Comparison of ENCODE assay signal across 33 cellular contexts in genomic region chrX:38236901-38237615, GRCh38. TPM values are rescaled to one million over a fixed set of nuclear protein-coding genes. Genes with fewer than 3 reads are reported as not detected.
"Had no signal": no experiment of that assay in that cellular context is flagged by ENCODE, and none has a peak within 500 bp of the region (broad histone marks: within the 10 kb centered on the region; RNA-seq: fewer than 3 reads in every experiment).

No MANE protein-coding gene starts in this region.

- H3K9me3 ChIP-seq: body of pancreas, esophagus muscularis mucosa, gastroesophageal sphincter, mucosa of descending colon, neutrophil, ovary, stomach, thyroid gland, upper lobe of right lung had no signal

- H3K27me3 ChIP-seq: body of pancreas, esophagus muscularis mucosa, gastroesophageal sphincter, hepatocyte, neutrophil, ovary, stomach, thyroid gland, upper lobe of right lung had no signal

- H2AFZ ChIP-seq: hepatocyte had no signal

- H3K4me3 Mint-ChIP-seq: activated B cell treated with CpG ODN at 0.5 μM for 24 hours; activated CD8-positive, alpha-beta T cell treated with anti-CD3 and anti-CD28 coated beads for 36 hours; activated naive CD4-positive, alpha-beta T cell treated with anti-CD3 and anti-CD28 coated beads, Interleukin-2, amount 50 U/mL, for 24 hours; activated naive CD8-positive, alpha-beta T cell treated with anti-CD3 and anti-CD28 coated beads, Interleukin-2, amount 50 U/mL, for 24 hours; activated T-cell treated with anti-CD3 and anti-CD28 coated beads, Interleukin-2, amount 50 U/mL, for 4 hours; naive B cell; nephron progenitor cell; stimulated activated effector memory CD8-positive, alpha-beta T cell treated with anti-CD3 and anti-CD28 coated beads, Interleukin-12 subunit alpha, Interleukin-12 subunit beta, amount 100 ng/mL, for 72 hours; T-helper 2 cell treated with Interferon-gamma antibody and Interleukin-4, amounts not matched to agents 5 μg/mL and 100 μg/mL, for 36 hours had no signal

- ATAC-seq: activated CD8-positive, alpha-beta T cell treated with anti-CD3 and anti-CD28 coated beads for 36 hours; activated naive CD8-positive, alpha-beta T cell treated with anti-CD3 and anti-CD28 coated beads, Interleukin-2, amount 50 U/mL, for 24 hours; activated T-cell treated with anti-CD3 and anti-CD28 coated beads, Interleukin-2, amount 50 U/mL, for 4 hours; body of pancreas; gastroesophageal sphincter; left cardiac atrium; left ventricle myocardium superior; mucosa of descending colon; sciatic nerve; stimulated activated effector memory CD8-positive, alpha-beta T cell treated with anti-CD3 and anti-CD28 coated beads, Interleukin-12 subunit alpha, Interleukin-12 subunit beta, amount 100 ng/mL, for 72 hours; upper lobe of right lung had no signal

- H3K4me1 Mint-ChIP-seq: activated B cell treated with CpG ODN at 0.5 μM for 24 hours; activated naive CD4-positive, alpha-beta T cell treated with anti-CD3 and anti-CD28 coated beads, Interleukin-2, amount 50 U/mL, for 24 hours; activated naive CD8-positive, alpha-beta T cell treated with anti-CD3 and anti-CD28 coated beads, Interleukin-2, amount 50 U/mL, for 24 hours; naive B cell had no signal

- H3K79me2 ChIP-seq: hepatocyte had no signal

- FAIRE-seq: colon, keratinocyte, small intestine had no signal

- H3K4me3 ChIP-seq: body of pancreas, esophagus muscularis mucosa, gastroesophageal sphincter, hepatocyte, mucosa of descending colon, ovary, stomach, thyroid gland, upper lobe of right lung had no signal

- H3K9me3 Mint-ChIP-seq: activated B cell treated with CpG ODN at 0.5 μM for 24 hours; activated CD8-positive, alpha-beta T cell treated with anti-CD3 and anti-CD28 coated beads for 36 hours; activated naive CD4-positive, alpha-beta T cell treated with anti-CD3 and anti-CD28 coated beads, Interleukin-2, amount 50 U/mL, for 24 hours; activated naive CD8-positive, alpha-beta T cell treated with anti-CD3 and anti-CD28 coated beads, Interleukin-2, amount 50 U/mL, for 24 hours; activated T-cell treated with anti-CD3 and anti-CD28 coated beads, Interleukin-2, amount 50 U/mL, for 4 hours; activated T-helper 2 cell treated with anti-CD3 and anti-CD28 coated beads, Interferon-gamma antibody, Interleukin-2, Interleukin-4, amounts not matched to agents 10 μg/mL and 5 μg/mL and 100 μg/mL, durations not matched to agents 14 hours and 24 hours and 36 hours; naive B cell; stimulated activated effector memory CD8-positive, alpha-beta T cell treated with anti-CD3 and anti-CD28 coated beads, Interleukin-12 subunit alpha, Interleukin-12 subunit beta, amount 100 ng/mL, for 72 hours; T-helper 2 cell treated with Interferon-gamma antibody and Interleukin-4, amounts not matched to agents 5 μg/mL and 100 μg/mL, for 36 hours had no signal

- H3K27me3 Mint-ChIP-seq: activated naive CD8-positive, alpha-beta T cell treated with anti-CD3 and anti-CD28 coated beads, Interleukin-2, amount 50 U/mL, for 24 hours; progenitor cell of endocrine pancreas had no signal

- H3K27ac ChIP-seq: body of pancreas, esophagus muscularis mucosa, gastroesophageal sphincter, hepatocyte, neutrophil, ovary, stomach, thyroid gland, upper lobe of right lung had no signal

- H3K36me3 Mint-ChIP-seq: activated naive CD4-positive, alpha-beta T cell treated with anti-CD3 and anti-CD28 coated beads, Interleukin-2, amount 50 U/mL, for 24 hours; naive B cell; stimulated activated effector memory CD8-positive, alpha-beta T cell treated with anti-CD3 and anti-CD28 coated beads, Interleukin-12 subunit alpha, Interleukin-12 subunit beta, amount 100 ng/mL, for 72 hours had no signal

- DNase-seq: activated B cell treated with CpG ODN at 0.5 μM for 24 hours; activated CD4-positive, alpha-beta T cell treated with anti-CD3 and anti-CD28 coated beads, Interleukin-2, amount 50 U/mL, for 1 hour; activated CD8-positive, alpha-beta T cell treated with anti-CD3 and anti-CD28 coated beads for 36 hours; activated naive CD8-positive, alpha-beta T cell treated with anti-CD3 and anti-CD28 coated beads, Interleukin-2, amount 50 U/mL, for 24 hours; activated T-cell treated with anti-CD3 and anti-CD28 coated beads, Interleukin-2, amount 50 U/mL, for 4 hours; anterior cingulate cortex; body of pancreas; dermis blood vessel endothelial cell; effector CD4-positive, alpha-beta T cell; left cardiac atrium; left ventricle myocardium superior; mucosa of descending colon; naive B cell; nephron progenitor cell; ovary; retina; small intestine; stimulated activated CD4-positive, alpha-beta T cell treated with anti-CD3 and anti-CD28 coated beads, Interleukin-4, amount 100 ng/mL, for 24 hours; stomach; thyroid gland; upper lobe of right lung had no signal

- H3K27ac Mint-ChIP-seq: activated B cell treated with CpG ODN at 0.5 μM for 24 hours; activated CD8-positive, alpha-beta T cell treated with anti-CD3 and anti-CD28 coated beads for 36 hours; activated naive CD4-positive, alpha-beta T cell treated with anti-CD3 and anti-CD28 coated beads, Interleukin-2, amount 50 U/mL, for 24 hours; activated naive CD8-positive, alpha-beta T cell treated with anti-CD3 and anti-CD28 coated beads, Interleukin-2, amount 50 U/mL, for 24 hours; activated T-helper 2 cell treated with anti-CD3 and anti-CD28 coated beads, Interferon-gamma antibody, Interleukin-2, Interleukin-4, amounts not matched to agents 10 μg/mL and 5 μg/mL and 100 μg/mL, durations not matched to agents 14 hours and 24 hours and 36 hours; naive B cell; nephron progenitor cell; progenitor cell of endocrine pancreas; stimulated activated effector memory CD8-positive, alpha-beta T cell treated with anti-CD3 and anti-CD28 coated beads, Interleukin-12 subunit alpha, Interleukin-12 subunit beta, amount 100 ng/mL, for 72 hours; T-helper 2 cell treated with Interferon-gamma antibody and Interleukin-4, amounts not matched to agents 5 μg/mL and 100 μg/mL, for 36 hours had no signal

- H3K4me2 ChIP-seq: hepatocyte had no signal

- H3K36me3 ChIP-seq: esophagus muscularis mucosa, gastroesophageal sphincter, neutrophil, ovary, stomach, thyroid gland, upper lobe of right lung had no signal

- H3K4me1 ChIP-seq: body of pancreas, stomach, thyroid gland, upper lobe of right lung had no signal

RNA-seq across cellular contexts. Expression of gene SRPX, which starts 16.4 kb away (rescaled TPM):
- total RNA-seq: activated B cell treated with CpG ODN at 0.5 μM for 24 hours; activated CD8-positive, alpha-beta T cell treated with anti-CD3 and anti-CD28 coated beads for 36 hours; activated T-helper 2 cell treated with anti-CD3 and anti-CD28 coated beads, Interferon-gamma antibody, Interleukin-2, Interleukin-4, amounts not matched to agents 10 μg/mL and 5 μg/mL and 100 μg/mL, durations not matched to agents 14 hours and 24 hours and 36 hours had no signal
